11 cellular contexts compared by ENCODE assay signal in genomic region chr13:98504029-98504351, GRCh38.
A peak's percentile ranks its signal among the peaks of the same experiment; 100 is the strongest.
DNase-seq lines count a peak whose midpoint lies in the region; ATAC-seq and TF ChIP-seq lines count a peak whose summit lies in the region.
"Had no signal": no experiment of that assay in that cellular context is flagged by ENCODE, and none has a peak within 500 bp of the region (broad histone marks: within the 10 kb centered on the region; RNA-seq: fewer than 3 reads in every experiment).

No MANE protein-coding gene starts in this region.

- CTCF ChIA-PET in WTC11 (lab: Charles Lee) = interaction anchor here (0.7 to 1.3 kb wide), 2 partner anchors 94 to 149 kb away, joined by 3 read pairs; no protein-coding TSS in a partner anchor

- H3K9me3 Mint-ChIP-seq in activated CD4-positive, alpha-beta T cell treated with anti-CD3 and anti-CD28 coated beads, Interleukin-2, amount 10 ng/mL, durations not matched to agents 24 days and 14 days = no peaks in the 10 kb centered on the region
- H3K9me3 Mint-ChIP-seq in WTC11 = no peaks in the 10 kb centered on the region
- peaks cover 6% of the 10 kb centered on the region for H3K9me3 Mint-ChIP-seq in glutamatergic neuron (ENCODE audit: unreplicated experiment)
- H3K9me3 Mint-ChIP-seq in stimulated activated effector memory CD8-positive, alpha-beta T cell treated with anti-CD3 and anti-CD28 coated beads, Interleukin-12 subunit alpha, Interleukin-12 subunit beta, amount 100 ng/mL, for 72 hours = no peaks in the 10 kb centered on the region

- intact Hi-C loops in activated CD4-positive, alpha-beta T cell treated with anti-CD3 and anti-CD28 coated beads, Interleukin-2, amount 10 ng/mL, durations not matched to agents 24 days and 14 days (cut with micrococcal nuclease) = loop anchor here (2.0 kb wide), 1 partner anchor 15 kb away; no protein-coding TSS in a partner anchor

- H3K4me1 Mint-ChIP-seq in activated CD4-positive, alpha-beta T cell treated with anti-CD3 and anti-CD28 coated beads, Interleukin-2, amount 10 ng/mL, durations not matched to agents 24 days and 14 days = peaks cover 59% of the 10 kb centered on the region
- H3K4me1 Mint-ChIP-seq in WTC11 (peaks cover 77% of the 10 kb centered on the region), glutamatergic neuron (ENCODE audit: low read depth, unreplicated experiment) (peaks cover 80% of the 10 kb centered on the region)
- H3K4me1 Mint-ChIP-seq in stimulated activated effector memory CD8-positive, alpha-beta T cell treated with anti-CD3 and anti-CD28 coated beads, Interleukin-12 subunit alpha, Interleukin-12 subunit beta, amount 100 ng/mL, for 72 hours = peaks cover 81% of the 10 kb centered on the region

- H3K27ac Mint-ChIP-seq in activated CD4-positive, alpha-beta T cell treated with anti-CD3 and anti-CD28 coated beads, Interleukin-2, amount 10 ng/mL, durations not matched to agents 24 days and 14 days = peak overlapping the region; percentile 71
- 0 out of 2 replicates have a peak overlapping the region, but pooled peaks have one; percentile 3 for H3K27ac Mint-ChIP-seq in WTC11
- no peak overlapping the region for H3K27ac Mint-ChIP-seq in glutamatergic neuron (ENCODE audit: unreplicated experiment)
- peak overlapping the region; percentile 62 for H3K27ac Mint-ChIP-seq in stimulated activated effector memory CD8-positive, alpha-beta T cell treated with anti-CD3 and anti-CD28 coated beads, Interleukin-12 subunit alpha, Interleukin-12 subunit beta, amount 100 ng/mL, for 72 hours

- peaks cover 44% of the 10 kb centered on the region for H3K36me3 Mint-ChIP-seq in activated CD4-positive, alpha-beta T cell treated with anti-CD3 and anti-CD28 coated beads, Interleukin-2, amount 10 ng/mL, durations not matched to agents 24 days and 14 days (ENCODE audit: low read depth)
- H3K36me3 Mint-ChIP-seq in WTC11 (peaks cover 13% of the 10 kb centered on the region), glutamatergic neuron (ENCODE audit: unreplicated experiment) (no peaks in the 10 kb centered on the region)
- H3K36me3 Mint-ChIP-seq in stimulated activated effector memory CD8-positive, alpha-beta T cell treated with anti-CD3 and anti-CD28 coated beads, Interleukin-12 subunit alpha, Interleukin-12 subunit beta, amount 100 ng/mL, for 72 hours = peaks cover 78% of the 10 kb centered on the region

- ATAC-seq in WTC11 = no peak
- no peak for ATAC-seq in stimulated activated effector memory CD8-positive, alpha-beta T cell treated with anti-CD3 and anti-CD28 coated beads, Interleukin-12 subunit alpha, Interleukin-12 subunit beta, amount 100 ng/mL, for 72 hours

- H3K4me3 Mint-ChIP-seq in activated CD4-positive, alpha-beta T cell treated with anti-CD3 and anti-CD28 coated beads, Interleukin-2, amount 10 ng/mL, durations not matched to agents 24 days and 14 days = no peak overlapping the region
- no peak overlapping the region for H3K4me3 Mint-ChIP-seq in WTC11
- peak overlapping the region; percentile 35 for H3K4me3 Mint-ChIP-seq in glutamatergic neuron (ENCODE audit: unreplicated experiment)
- peak overlapping the region; percentile 25 for H3K4me3 Mint-ChIP-seq in stimulated activated effector memory CD8-positive, alpha-beta T cell treated with anti-CD3 and anti-CD28 coated beads, Interleukin-12 subunit alpha, Interleukin-12 subunit beta, amount 100 ng/mL, for 72 hours

- H3K27me3 Mint-ChIP-seq in activated CD4-positive, alpha-beta T cell treated with anti-CD3 and anti-CD28 coated beads, Interleukin-2, amount 10 ng/mL, durations not matched to agents 24 days and 14 days = no peaks in the 10 kb centered on the region
- H3K27me3 Mint-ChIP-seq in WTC11 (ENCODE audit: low read depth) (no peaks in the 10 kb centered on the region), glutamatergic neuron (ENCODE audit: unreplicated experiment) (peaks cover 5% of the 10 kb centered on the region)

- TF ChIP-seq CTCF in WTC11 (IDR thresholded peaks at IDR 0.05) (no peak), glutamatergic neuron (IDR thresholded peaks at IDR 0.05; ENCODE audit: partially characterized antibody, unreplicated experiment) (no peak)

- POLR2A ChIA-PET in WTC11 (lab: Charles Lee) = interaction anchor here (0.6 to 0.8 kb wide), 2 partner anchors 19 to 63 kb away, joined by 3 read pairs; no protein-coding TSS in a partner anchor

- no peak for DNase-seq in activated CD4-positive, alpha-beta T cell treated with anti-CD3 and anti-CD28 coated beads, Interleukin-2, amount 10 ng/mL, durations not matched to agents 24 days and 14 days
- DNase-seq in activated CD4-positive, alpha-beta T cell treated with anti-CD3 and anti-CD28 coated beads for 4 hours = no peak
- DNase-seq in WTC11 (ENCODE audit: low spot score) (no peak), glutamatergic neuron (no peak), activated gamma-delta T cell (lab: John Stamatoyannopoulos, UW) (no peak)
- DNase-seq in stimulated activated effector memory CD8-positive, alpha-beta T cell treated with anti-CD3 and anti-CD28 coated beads, Interleukin-12 subunit alpha, Interleukin-12 subunit beta, amount 100 ng/mL, for 72 hours (ENCODE audit: low spot score in 2 of 2) = no peak
- no peak for DNase-seq in activated CD4-positive, CD25-positive, alpha-beta regulatory T cell (lab: John Stamatoyannopoulos, UW)
- DNase-seq in central memory CD4-positive, alpha-beta T cell = no peak
- DNase-seq: GOT3, hypothalamus, NCI-H524 treated with DMSO at 0.1 percent for 48 hours had no signal

TF ChIP-seq in WTC11, 78 proteins besides CTCF, POLR2A, EP300 and RAD21 (continues in another document):
- TF ChIP-seq ZNF232 (CRISPR knock-in tag; IDR thresholded peaks at IDR 0.05) (no peak), ERG (CRISPR knock-in tag; IDR thresholded peaks at IDR 0.05) (no peak), CREB1 (CRISPR knock-in tag; IDR thresholded peaks at IDR 0.05) (no peak), ARID4B (CRISPR knock-in tag; IDR thresholded peaks at IDR 0.05; ENCODE audit: borderline replicate concordance) (no peak), SOX15 (CRISPR knock-in tag; IDR thresholded peaks at IDR 0.05) (no peak), ZMAT4 (CRISPR knock-in tag; IDR thresholded peaks at IDR 0.05) (no peak), OVOL2 (CRISPR knock-in tag; IDR thresholded peaks at IDR 0.05; ENCODE audit: borderline replicate concordance) (no peak), ZBTB21 (CRISPR knock-in tag; IDR thresholded peaks at IDR 0.05; ENCODE audit: borderline replicate concordance) (no peak), PRRX2 (CRISPR knock-in tag; IDR thresholded peaks at IDR 0.05) (no peak), FOXK1 (CRISPR knock-in tag; IDR thresholded peaks at IDR 0.05) (no peak), USF2 (CRISPR knock-in tag; IDR thresholded peaks at IDR 0.05) (no peak), SMAD4 (CRISPR knock-in tag; IDR thresholded peaks at IDR 0.05) (no peak), NFYB (CRISPR knock-in tag; conservative IDR thresholded peaks at IDR 0.05; ENCODE audit: low read depth) (no peak)

Comparison
In these comparisons a context has a peak if more than half of its experiments do, and no peak if none do; other contexts are left out.
1. H3K4me3 Mint-ChIP-seq: peak in glutamatergic neuron (single experiment) and stimulated activated effector memory CD8-positive, alpha-beta T cell treated with anti-CD3 and anti-CD28 coated beads, Interleukin-12 subunit alpha, Interleukin-12 subunit beta, amount 100 ng/mL, for 72 hours (single experiment); none in activated CD4-positive, alpha-beta T cell treated with anti-CD3 and anti-CD28 coated beads, Interleukin-2, amount 10 ng/mL, durations not matched to agents 24 days and 14 days (single experiment) and WTC11 (single experiment).